ENCODE assay signal across 23 cellular contexts in genomic region chr2:42293019-42293418, GRCh38.
"Had no signal": no experiment of that assay in that cellular context is flagged by ENCODE, and none has a peak within 500 bp of the region (broad histone marks: within the 10 kb centered on the region; RNA-seq: fewer than 3 reads in every experiment).

No MANE protein-coding gene starts in this region.

- H3K9me3 ChIP-seq: gastroesophageal sphincter, neutrophil, pancreas, psoas muscle, right atrium auricular region, thyroid gland, upper lobe of right lung had no signal

- H3K9me3 Mint-ChIP-seq: activated naive CD8-positive, alpha-beta T cell treated with anti-CD3 and anti-CD28 coated beads, Interleukin-2, amount 50 U/mL, for 24 hours; activated T-helper 2 cell treated with anti-CD3 and anti-CD28 coated beads, Interferon-gamma antibody, Interleukin-2, Interleukin-4, amounts not matched to agents 10 μg/mL and 5 μg/mL and 100 μg/mL, durations not matched to agents 14 hours and 24 hours and 36 hours; nephron; stimulated activated naive CD8-positive, alpha-beta T cell treated with anti-CD3 and anti-CD28 coated beads, Interleukin-15, Interleukin-2, amounts not matched to agents 100 ng/mL and 50 ng/mL, for 24 hours had no signal

- H3K27me3 Mint-ChIP-seq: activated naive CD8-positive, alpha-beta T cell treated with anti-CD3 and anti-CD28 coated beads, Interleukin-2, amount 50 U/mL, for 24 hours; stimulated activated naive CD8-positive, alpha-beta T cell treated with anti-CD3 and anti-CD28 coated beads, Interleukin-15, Interleukin-2, amounts not matched to agents 100 ng/mL and 50 ng/mL, for 24 hours had no signal

- H3K4me3 Mint-ChIP-seq: activated naive CD8-positive, alpha-beta T cell treated with anti-CD3 and anti-CD28 coated beads, Interleukin-2, amount 50 U/mL, for 24 hours; nephron; stimulated activated naive CD8-positive, alpha-beta T cell treated with anti-CD3 and anti-CD28 coated beads, Interleukin-15, Interleukin-2, amounts not matched to agents 100 ng/mL and 50 ng/mL, for 24 hours had no signal

- H3K4me1 Mint-ChIP-seq: nephron had no signal

- DNase-seq: activated CD4-positive, alpha-beta T cell treated with anti-CD3 and anti-CD28 coated beads for 1 hour; activated CD8-positive, alpha-beta memory T cell treated with anti-CD3 and anti-CD28 coated beads, Interleukin-2, amount 50 U/mL, for 48 hours; activated naive CD4-positive, alpha-beta T cell; activated naive CD8-positive, alpha-beta T cell treated with anti-CD3 and anti-CD28 coated beads, Interleukin-2, amount 50 U/mL, for 24 hours; cerebellar nuclear complex; head of caudate nucleus; hypothalamus; left ventricle myocardium superior; mammary epithelial cell; midbrain; pancreas; psoas muscle; stimulated activated CD4-positive, alpha-beta T cell treated with anti-CD3 and anti-CD28 coated beads, Interleukin-4, amount 100 ng/mL, for 4 hours; substantia nigra; SW 1271; thyroid gland; upper lobe of right lung had no signal

- ATAC-seq: activated naive CD8-positive, alpha-beta T cell treated with anti-CD3 and anti-CD28 coated beads, Interleukin-2, amount 50 U/mL, for 24 hours; gastroesophageal sphincter; left ventricle myocardium superior; pancreas; psoas muscle; upper lobe of right lung had no signal

- H3K27ac Mint-ChIP-seq: activated T-helper 2 cell treated with anti-CD3 and anti-CD28 coated beads, Interferon-gamma antibody, Interleukin-2, Interleukin-4, amounts not matched to agents 10 μg/mL and 5 μg/mL and 100 μg/mL, durations not matched to agents 14 hours and 24 hours and 36 hours; nephron; stimulated activated naive CD8-positive, alpha-beta T cell treated with anti-CD3 and anti-CD28 coated beads, Interleukin-15, Interleukin-2, amounts not matched to agents 100 ng/mL and 50 ng/mL, for 24 hours had no signal
